In genomic region chr11:12537778-12538401, GRCh38 we compare ENCODE assay signal across 17 cellular contexts.
DNase-seq lines count a peak whose midpoint lies in the region; ATAC-seq and TF ChIP-seq lines count a peak whose summit lies in the region.
"Had no signal": no experiment of that assay in that cellular context is flagged by ENCODE, and none has a peak within 500 bp of the region (broad histone marks: within the 10 kb centered on the region; RNA-seq: fewer than 3 reads in every experiment).

No MANE protein-coding gene starts in this region.

- H3K27ac ChIP-seq in GM23338 (ENCODE audit: low read depth) = no peak overlapping the region
- 0 out of 2 replicates have a peak overlapping the region, but pooled peaks have one; percentile 88 for H3K27ac ChIP-seq in SJSA1
- peak overlapping the region in 3 of 4 donors; percentile 71 to 84 (median 82) for H3K27ac ChIP-seq in sigmoid colon
- H3K27ac ChIP-seq in prostate gland = no peak overlapping the region
- no peak overlapping the region for H3K27ac ChIP-seq in ascending aorta
- H3K27ac ChIP-seq: heart right ventricle had no signal

- no peaks in the 10 kb centered on the region for H4K20me1 ChIP-seq in GM23338 (replicated peaks; ENCODE audit: insufficient read depth)

- H3K79me2 ChIP-seq in GM23338 (replicated peaks; ENCODE audit: insufficient read depth) = no peaks in the 10 kb centered on the region

- no peaks in the 10 kb centered on the region for H3K27me3 ChIP-seq in GM23338 (ENCODE audit: insufficient read depth)
- H3K27me3 ChIP-seq in SJSA1 (replicated peaks) = no peaks in the 10 kb centered on the region
- no peaks in the 10 kb centered on the region for H3K27me3 ChIP-seq in sigmoid colon
- H3K27me3 ChIP-seq in prostate gland (replicated peaks; ENCODE audit: insufficient read depth) = no peaks in the 10 kb centered on the region
- no peaks in the 10 kb centered on the region for H3K27me3 ChIP-seq in ascending aorta
- H3K27me3 ChIP-seq: heart right ventricle had no signal

- H3K36me3 ChIP-seq in GM23338 (ENCODE audit: insufficient read depth) (no peaks in the 10 kb centered on the region), SJSA1 (peaks cover 3% of the 10 kb centered on the region; the same call in 1 of the 2 replicates), sigmoid colon (peaks cover 0 to 3% (median 2%) of the 10 kb centered on the region in 4 donors), prostate gland (no peaks in the 10 kb centered on the region), ascending aorta (peaks cover 2 to 5% of the 10 kb centered on the region in 2 donors)

- H3K4me1 ChIP-seq in GM23338 (ENCODE audit: insufficient read depth) (no peaks in the 10 kb centered on the region), SJSA1 (replicated peaks) (peaks cover 42% of the 10 kb centered on the region), sigmoid colon (peaks cover 0 to 50% (median 44%) of the 10 kb centered on the region in 4 donors), prostate gland (replicated peaks) (no peaks in the 10 kb centered on the region), ascending aorta (peaks cover 5 to 11% of the 10 kb centered on the region in 2 donors)

- TF ChIP-seq POLR2A in sigmoid colon (IDR thresholded peaks at IDR 0.05) (no peak), prostate gland (IDR thresholded peaks at IDR 0.05) (no peak)

- H3K9me3 Mint-ChIP-seq in GM23338 = no peaks in the 10 kb centered on the region

- WGBS in sigmoid colon, 2 donors = 79 to 84% methylated on average over 6 of the region's 6 CpGs
- WGBS in prostate gland = 49% methylated on average over 6 of the region's 6 CpGs

- TF ChIP-seq CTCF in GM23338 (conservative IDR thresholded peaks at IDR 0.05; ENCODE audit: low read depth in 2 of 2) (no peak), fibroblast of villous mesenchyme (IDR thresholded peaks at IDR 0.05; ENCODE audit: insufficient read depth, low read depth, low read length) (no peak), sigmoid colon (IDR thresholded peaks at IDR 0.05) (no peak), prostate gland (IDR thresholded peaks at IDR 0.05) (no peak), ascending aorta (IDR thresholded peaks at IDR 0.05) (no peak)

- no peaks in the 10 kb centered on the region for H3F3A ChIP-seq in GM23338 (replicated peaks; ENCODE audit: low read depth)

- no peak overlapping the region for H3K4me3 Mint-ChIP-seq in GM23338
- H3K4me3 Mint-ChIP-seq: activated CD8-positive, alpha-beta memory T cell treated with anti-CD3 and anti-CD28 coated beads, Interleukin-2, amount 10 ng/mL, durations not matched to agents 7 days and 5 days had no signal

- TF ChIP-seq EP300 in sigmoid colon (IDR thresholded peaks at IDR 0.05) = no peak

- peaks cover 10% of the 10 kb centered on the region; the same call in 1 of the 2 replicates for H3K9me2 ChIP-seq in GM23338 (ENCODE audit: insufficient read depth)

- no peak overlapping the region for H2AFZ ChIP-seq in GM23338

- peak; percentile 11 for DNase-seq in GM23338 (ENCODE audit: low spot score)
- no peak for DNase-seq in SJSA1 (ENCODE audit: low read depth in 1 of 2, low spot score in 2 of 2)
- DNase-seq in fibroblast of villous mesenchyme (ENCODE audit: low read depth) = peak; percentile 43
- DNase-seq in sigmoid colon = peak; percentile 84
- no peak for DNase-seq in prostate gland (ENCODE audit: low spot score)
- DNase-seq in ascending aorta (ENCODE audit: low spot score in 2 of 2) = no peak
- DNase-seq in activated CD4-positive, alpha-beta T cell treated with anti-CD3 and anti-CD28 coated beads for 4 hours = no peak
- DNase-seq in amygdala (lab: John Stamatoyannopoulos, UW) = no peak
- DNase-seq: activated CD4-positive, alpha-beta T cell treated with anti-CD3 and anti-CD28 coated beads for 1 hour; activated CD8-positive, alpha-beta memory T cell treated with anti-CD3 and anti-CD28 coated beads, Interleukin-2, amount 10 ng/mL, durations not matched to agents 7 days and 5 days; amniotic stem cell; heart right ventricle; kidney glomerular epithelial cell; NCI-H1694; NCI-H510A treated with DMSO at 0.1 percent for 48 hours; SIG-M5; stimulated activated CD4-positive, alpha-beta T cell treated with anti-CD3 and anti-CD28 coated beads, Interleukin-15, amount 100 ng/mL, for 24 hours had no signal

- H3K36me3 Mint-ChIP-seq in GM23338 (ENCODE audit: low read depth) = no peaks in the 10 kb centered on the region
- H3K36me3 Mint-ChIP-seq: activated CD8-positive, alpha-beta memory T cell treated with anti-CD3 and anti-CD28 coated beads, Interleukin-2, amount 10 ng/mL, durations not matched to agents 7 days and 5 days had no signal

- no peak overlapping the region for H3K27ac Mint-ChIP-seq in GM23338
- H3K27ac Mint-ChIP-seq: activated CD8-positive, alpha-beta memory T cell treated with anti-CD3 and anti-CD28 coated beads, Interleukin-2, amount 10 ng/mL, durations not matched to agents 7 days and 5 days had no signal

- H3K9me3 ChIP-seq in SJSA1 (replicated peaks) = no peaks in the 10 kb centered on the region
- no peaks in the 10 kb centered on the region for H3K9me3 ChIP-seq in sigmoid colon
- no peaks in the 10 kb centered on the region for H3K9me3 ChIP-seq in prostate gland
- no peaks in the 10 kb centered on the region for H3K9me3 ChIP-seq in ascending aorta
- H3K9me3 ChIP-seq: heart right ventricle had no signal

- H3K4me3 ChIP-seq in GM23338 = no peak overlapping the region
- no peak overlapping the region for H3K4me3 ChIP-seq in SJSA1
- H3K4me3 ChIP-seq in fibroblast of villous mesenchyme (ENCODE audit: low read depth, low read length) = no peak overlapping the region
- no peak overlapping the region for H3K4me3 ChIP-seq in sigmoid colon
- H3K4me3 ChIP-seq in prostate gland = no peak overlapping the region
- no peak overlapping the region for H3K4me3 ChIP-seq in ascending aorta
- H3K4me3 ChIP-seq: heart right ventricle had no signal

- intact Hi-C loops in sigmoid colon (cut with DNase I) = loop anchor here (2.0 to 10.0 kb wide), 2 partner anchors 125 to 347 kb away; no protein-coding TSS in a partner anchor
- intact Hi-C loops in prostate gland (cut with DNase I) = no loop called here
- intact Hi-C loops in ascending aorta (cut with DNase I) = no loop called here

- H3K4me2 ChIP-seq in GM23338 = no peak overlapping the region

- ATAC-seq in GM23338 = no peak
- ATAC-seq: activated CD8-positive, alpha-beta memory T cell treated with anti-CD3 and anti-CD28 coated beads, Interleukin-2, amount 10 ng/mL, durations not matched to agents 7 days and 5 days had no signal

- peaks cover 7% of the 10 kb centered on the region for H3K4me1 Mint-ChIP-seq in GM23338
- H3K4me1 Mint-ChIP-seq: activated CD8-positive, alpha-beta memory T cell treated with anti-CD3 and anti-CD28 coated beads, Interleukin-2, amount 10 ng/mL, durations not matched to agents 7 days and 5 days had no signal

- H3K27me3 Mint-ChIP-seq in GM23338 (ENCODE audit: insufficient read depth, low read depth, poor library complexity) = peaks cover 6% of the 10 kb centered on the region

TF ChIP-seq in GM23338, 12 proteins besides CTCF, POLR2A, EP300 and RAD21 (continues in another document):
- TF ChIP-seq CREB1 (CRISPR knock-in tag; IDR thresholded peaks at IDR 0.05; ENCODE audit: low read depth) = no peak
- TF ChIP-seq ZNF331 (CRISPR knock-in tag; IDR thresholded peaks at IDR 0.05; ENCODE audit: low read depth) = no peak
- TF ChIP-seq JUNB (IDR thresholded peaks at IDR 0.05; ENCODE audit: unreplicated experiment) = no peak
- no peak for TF ChIP-seq REST (IDR thresholded peaks at IDR 0.05; ENCODE audit: unreplicated experiment)
- no peak for TF ChIP-seq ETS1 (IDR thresholded peaks at IDR 0.05)
- TF ChIP-seq EZH2phosphoT487 (IDR thresholded peaks at IDR 0.05; ENCODE audit: unreplicated experiment) = no peak
- TF ChIP-seq EZH2 (IDR thresholded peaks at IDR 0.05; ENCODE audit: low read depth, unreplicated experiment) = no peak

Comparison
In these comparisons a context has a peak if more than half of its experiments do, and no peak if none do; other contexts are left out.
1. DNase-seq: peak in GM23338 (single experiment), fibroblast of villous mesenchyme (single experiment) and sigmoid colon (single experiment); none in SJSA1 (0 of 2), prostate gland (single experiment), ascending aorta (0 of 2), activated CD4-positive, alpha-beta T cell treated with anti-CD3 and anti-CD28 coated beads for 4 hours (0 of 2) and amygdala (0 of 56).
2. H3K27ac ChIP-seq: peak in SJSA1 (single experiment) and sigmoid colon (3 of 4); none in GM23338 (single experiment), prostate gland (0 of 2) and ascending aorta (0 of 2).